8 cellular contexts compared by ENCODE assay signal in genomic region chr10:32256613-32257437, GRCh38.
DNase-seq lines count a peak whose midpoint lies in the region; ATAC-seq and TF ChIP-seq lines count a peak whose summit lies in the region.

No MANE protein-coding gene starts in this region.

- H3K27me3 ChIP-seq in MM.1S (replicated peaks; ENCODE audit: insufficient read depth, low read length) = no peaks in the 10 kb centered on the region
- H3K27me3 ChIP-seq in liver (ENCODE audit: control insufficient read depth in 4 of 4, insufficient read depth in 4 of 4, low read length in 3 of 4) = no peaks in the 10 kb centered on the region

- H3K4me2 ChIP-seq in MM.1S (ENCODE audit: low read depth, low read length) = peak overlapping the region; percentile 15; the same call in 1 of the 2 replicates

- peaks cover 12% of the 10 kb centered on the region for H3K4me1 ChIP-seq in MM.1S (ENCODE audit: low read length)
- H3K4me1 ChIP-seq in liver (ENCODE audit: control insufficient read depth in 4 of 4, insufficient read depth in 4 of 4, low read length in 3 of 4) = peaks cover 0 to 2% (median 0%) of the 10 kb centered on the region in 4 donors

- DNase-seq in DMS114 treated with DMSO at 0.1 percent for 48 hours (lab: John Stamatoyannopoulos, UW; ENCODE audit: unreplicated experiment) = peak; percentile 22
- DNase-seq in MM.1S = peak; percentile 68
- peak; percentile 50 for DNase-seq in activated CD4-positive, alpha-beta T cell treated with anti-CD3 and anti-CD28 coated beads for 1 hour
- DNase-seq in cerebellar cortex (ENCODE audit: low spot score) = peak; percentile 79
- DNase-seq in stimulated activated CD4-positive, alpha-beta T cell treated with anti-CD3 and anti-CD28 coated beads, TNF-alpha, amount 100 ng/mL, for 24 hours (ENCODE audit: low read depth in 3 of 3) = peak; percentile 39 to 60 (median 45)

- H3K9me3 ChIP-seq in MM.1S (replicated peaks; ENCODE audit: insufficient read depth, low read length) (no peaks in the 10 kb centered on the region), liver (ENCODE audit: control insufficient read depth in 4 of 4, low read length in 3 of 4) (no peaks in the 10 kb centered on the region)

- H3F3A ChIP-seq in MM.1S (ENCODE audit: insufficient read depth, low read length) = no peaks in the 10 kb centered on the region; the same call in 1 of the 2 replicates

- no peak for TF ChIP-seq POLR2A in GM18505 (IDR thresholded peaks at IDR 0.05; ENCODE audit: borderline replicate concordance, extremely low read depth, insufficient read depth, insufficient read length)

- H3K79me2 ChIP-seq in MM.1S (ENCODE audit: low read length) = no peaks in the 10 kb centered on the region

- ATAC-seq in GM21528 (IDR thresholded peaks at IDR 0.05; ENCODE audit: low FRiP score, unreplicated experiment) (peak; percentile 68), GM18505 (IDR thresholded peaks at IDR 0.05; ENCODE audit: unreplicated experiment) (no peak)

- no peak overlapping the region for H3K4me3 ChIP-seq in MM.1S (ENCODE audit: low read length)
- H3K4me3 ChIP-seq in liver (ENCODE audit: low read depth in 1 of 3, low read length in 3 of 3) = no peak overlapping the region

- no peak overlapping the region for H3K9ac ChIP-seq in MM.1S (ENCODE audit: low read length)
- no peak overlapping the region for H3K9ac ChIP-seq in liver (ENCODE audit: low read depth in 1 of 2, low read length in 2 of 2)

- H2AFZ ChIP-seq in MM.1S (ENCODE audit: low read length) = peak overlapping the region; percentile 72

- no peaks in the 10 kb centered on the region for H4K20me1 ChIP-seq in MM.1S (ENCODE audit: insufficient read depth, low read length)

- TF ChIP-seq CTCF in MM.1S (IDR thresholded peaks at IDR 0.05; ENCODE audit: low read length) (peak; percentile 94), liver (IDR thresholded peaks at IDR 0.05; ENCODE audit: low read depth, low read length, missing input control) (peak; percentile 90)

- H3K36me3 ChIP-seq in MM.1S (replicated peaks; ENCODE audit: insufficient read depth, low read length) (no peaks in the 10 kb centered on the region), liver (ENCODE audit: control insufficient read depth in 4 of 4, insufficient read depth in 3 of 4, low read depth in 1 of 4, low read length in 3 of 4) (no peaks in the 10 kb centered on the region)

- 28% methylated on average over 12 of the region's 12 CpGs for WGBS in liver

- peak; percentile 92 to 94 for TF ChIP-seq RAD21 in liver (IDR thresholded peaks at IDR 0.05)

- H3K27ac ChIP-seq in MM.1S (ENCODE audit: low read length) = no peak overlapping the region
- no peak overlapping the region for H3K27ac ChIP-seq in liver (ENCODE audit: low read depth in 1 of 2, low read length in 2 of 2)

- no peaks in the 10 kb centered on the region for H3K9me2 ChIP-seq in MM.1S (replicated peaks; ENCODE audit: insufficient read depth, low read length)

TF ChIP-seq in liver, 16 proteins besides CTCF, POLR2A, EP300 and RAD21:
- TF ChIP-seq YY1 (IDR thresholded peaks at IDR 0.05) (peak; percentile 82), JUND (IDR thresholded peaks at IDR 0.05) (no peak), FOXA2 (IDR thresholded peaks at IDR 0.05) (no peak), ZBTB33 (IDR thresholded peaks at IDR 0.05) (no peak), FOXA1 (IDR thresholded peaks at IDR 0.05) (no peak), EGR1 (IDR thresholded peaks at IDR 0.05; ENCODE audit: low read depth in 2 of 2) (no peak), TAF1 (conservative IDR thresholded peaks at IDR 0.05) (no peak), GABPA (IDR thresholded peaks at IDR 0.05 in 1 of 2, conservative IDR thresholded peaks at IDR 0.05 in 1 of 2) (no peak), SP1 (IDR thresholded peaks at IDR 0.05) (no peak), HNF4A (conservative IDR thresholded peaks at IDR 0.05) (peak; percentile 37 to 60), RXRA (IDR thresholded peaks at IDR 0.05) (no peak), HNF4G (IDR thresholded peaks at IDR 0.05) (peak; percentile 32), MAX (IDR thresholded peaks at IDR 0.05) (no peak), NR2F2 (IDR thresholded peaks at IDR 0.05) (no peak)
- TF ChIP-seq, protein P1, sequence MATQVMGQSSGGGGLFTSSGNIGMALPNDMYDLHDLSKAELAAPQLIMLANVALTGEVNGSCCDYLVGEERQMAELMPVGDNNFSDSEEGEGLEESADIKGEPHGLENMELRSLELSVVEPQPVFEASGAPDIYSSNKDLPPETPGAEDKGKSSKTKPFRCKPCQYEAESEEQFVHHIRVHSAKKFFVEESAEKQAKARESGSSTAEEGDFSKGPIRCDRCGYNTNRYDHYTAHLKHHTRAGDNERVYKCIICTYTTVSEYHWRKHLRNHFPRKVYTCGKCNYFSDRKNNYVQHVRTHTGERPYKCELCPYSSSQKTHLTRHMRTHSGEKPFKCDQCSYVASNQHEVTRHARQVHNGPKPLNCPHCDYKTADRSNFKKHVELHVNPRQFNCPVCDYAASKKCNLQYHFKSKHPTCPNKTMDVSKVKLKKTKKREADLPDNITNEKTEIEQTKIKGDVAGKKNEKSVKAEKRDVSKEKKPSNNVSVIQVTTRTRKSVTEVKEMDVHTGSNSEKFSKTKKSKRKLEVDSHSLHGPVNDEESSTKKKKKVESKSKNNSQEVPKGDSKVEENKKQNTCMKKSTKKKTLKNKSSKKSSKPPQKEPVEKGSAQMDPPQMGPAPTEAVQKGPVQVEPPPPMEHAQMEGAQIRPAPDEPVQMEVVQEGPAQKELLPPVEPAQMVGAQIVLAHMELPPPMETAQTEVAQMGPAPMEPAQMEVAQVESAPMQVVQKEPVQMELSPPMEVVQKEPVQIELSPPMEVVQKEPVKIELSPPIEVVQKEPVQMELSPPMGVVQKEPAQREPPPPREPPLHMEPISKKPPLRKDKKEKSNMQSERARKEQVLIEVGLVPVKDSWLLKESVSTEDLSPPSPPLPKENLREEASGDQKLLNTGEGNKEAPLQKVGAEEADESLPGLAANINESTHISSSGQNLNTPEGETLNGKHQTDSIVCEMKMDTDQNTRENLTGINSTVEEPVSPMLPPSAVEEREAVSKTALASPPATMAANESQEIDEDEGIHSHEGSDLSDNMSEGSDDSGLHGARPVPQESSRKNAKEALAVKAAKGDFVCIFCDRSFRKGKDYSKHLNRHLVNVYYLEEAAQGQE (IDR thresholded peaks at IDR 0.05) = no peak
- TF ChIP-seq, protein P2, sequence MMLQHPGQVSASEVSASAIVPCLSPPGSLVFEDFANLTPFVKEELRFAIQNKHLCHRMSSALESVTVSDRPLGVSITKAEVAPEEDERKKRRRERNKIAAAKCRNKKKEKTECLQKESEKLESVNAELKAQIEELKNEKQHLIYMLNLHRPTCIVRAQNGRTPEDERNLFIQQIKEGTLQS (IDR thresholded peaks at IDR 0.05) = no peak
TF ChIP-seq in liver: peak in this region for 3.

Comparison
In these comparisons a context has a peak if more than half of its experiments do, and no peak if none do; other contexts are left out.
1. DNase-seq: peak in every context shown above with its lines; median percentile 79 in cerebellar cortex; 68 in MM.1S; 50 in activated CD4-positive, alpha-beta T cell treated with anti-CD3 and anti-CD28 coated beads for 1 hour; 45 in stimulated activated CD4-positive, alpha-beta T cell treated with anti-CD3 and anti-CD28 coated beads, TNF-alpha, amount 100 ng/mL, for 24 hours; 22 in DMS114 treated with DMSO at 0.1 percent for 48 hours.